In the genomic region with DNA sequence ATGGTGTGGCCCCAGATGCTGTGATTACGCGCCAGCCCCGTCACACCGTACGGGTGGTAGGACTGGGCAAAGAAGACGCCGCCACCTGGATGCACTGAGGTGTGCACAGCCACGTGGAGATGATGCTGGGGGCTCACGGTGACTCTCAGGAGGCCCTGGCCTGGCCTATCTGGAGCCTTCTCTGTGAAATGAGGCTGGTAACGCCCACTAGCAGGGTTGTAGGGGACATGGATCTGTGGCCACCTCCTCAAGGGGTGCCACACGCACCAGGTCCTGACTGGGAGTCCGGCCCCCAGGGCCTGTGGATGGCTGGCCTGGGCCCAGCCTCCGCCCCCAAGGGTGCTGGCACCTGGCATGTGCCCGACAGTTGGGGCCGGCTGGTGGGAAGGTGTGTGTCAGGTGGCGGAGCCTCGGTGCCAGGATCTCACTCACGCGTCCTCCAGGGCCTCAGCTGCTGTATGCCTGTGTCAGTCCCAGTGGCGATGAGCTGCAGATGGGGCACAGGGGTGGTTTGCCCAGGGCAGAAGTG, we compare ENCODE assay signal across 15 cellular contexts. TPM values are rescaled to one million over a fixed set of nuclear protein-coding genes. Genes with fewer than 3 reads are reported as not detected.
DNase-seq lines count a peak whose midpoint lies in the region; ATAC-seq, FAIRE-seq and TF ChIP-seq lines count a peak whose summit lies in the region.
"Had no signal": no experiment of that assay in that cellular context is flagged by ENCODE, and none has a peak within 500 bp of the region (broad histone marks: within the 10 kb centered on the region; RNA-seq: fewer than 3 reads in every experiment).

No MANE protein-coding gene starts in this region.

- H3K27me3 ChIP-seq in left ventricle myocardium inferior (ENCODE audit: low read depth): no peaks in the 10 kb centered on the region
- H3K27me3 ChIP-seq in right atrium auricular region: no peaks in the 10 kb centered on the region
- no peaks in the 10 kb centered on the region for H3K27me3 ChIP-seq in esophagus squamous epithelium
- H3K27me3 ChIP-seq: SJSA1 had no signal

- H3K4me3 ChIP-seq in left ventricle myocardium inferior (no peak overlapping the region), right atrium auricular region (no peak overlapping the region), esophagus squamous epithelium (no peak overlapping the region)
- H3K4me3 ChIP-seq: SJSA1, thoracic aorta had no signal

- DNase-seq in left ventricle myocardium inferior (no peak), right atrium auricular region (ENCODE audit: low spot score) (no peak), NCI-H2171 treated with DMSO at 0.1 percent for 48 hours (lab: John Stamatoyannopoulos, UW) (peak; percentile 77), esophagus squamous epithelium (lab: John Stamatoyannopoulos, UW) (no peak), NK-92 (lab: John Stamatoyannopoulos, UW; ENCODE audit: unreplicated experiment) (no peak), frontal cortex (ENCODE audit: low spot score in 2 of 2) (no peak)
- DNase-seq: activated T-cell treated with anti-CD3 and anti-CD28 coated beads, Interleukin-2, amount 50 U/mL, for 4 hours; HCEC 1CT; NCI-H2081 treated with DMSO at 0.1 percent for 48 hours had no signal

- H3K9me3 ChIP-seq in left ventricle myocardium inferior (replicated peaks) (no peaks in the 10 kb centered on the region), right atrium auricular region (no peaks in the 10 kb centered on the region), esophagus squamous epithelium (no peaks in the 10 kb centered on the region)
- H3K9me3 ChIP-seq: SJSA1, thoracic aorta had no signal

- no peak for TF ChIP-seq CTCF in left ventricle myocardium inferior (IDR thresholded peaks at IDR 0.05; ENCODE audit: borderline replicate concordance)
- no peak for TF ChIP-seq CTCF in right atrium auricular region (IDR thresholded peaks at IDR 0.05)
- no peak for TF ChIP-seq CTCF in esophagus squamous epithelium (IDR thresholded peaks at IDR 0.05)

- H3K27ac ChIP-seq in left ventricle myocardium inferior (replicated peaks) (peak overlapping the region; percentile 9), right atrium auricular region (peak overlapping the region in 1 of 2 donors; percentile 36), esophagus squamous epithelium (peak overlapping the region in 3 of 4 donors; percentile 32 to 49 (median 34))
- H3K27ac ChIP-seq: SJSA1, thoracic aorta had no signal

- ATAC-seq in GM18502 (IDR thresholded peaks at IDR 0.05; ENCODE audit: poor library complexity, unreplicated experiment): no peak
- no peak for ATAC-seq in HG02571 (IDR thresholded peaks at IDR 0.05; ENCODE audit: unreplicated experiment)
- ATAC-seq: activated T-cell treated with anti-CD3 and anti-CD28 coated beads, Interleukin-2, amount 50 U/mL, for 4 hours; WTC11 had no signal

- WGBS in esophagus squamous epithelium, 2 donors: 86 to 88% methylated on average over 8 to 10 of the region's 20 CpGs

- H3K4me1 ChIP-seq in left ventricle myocardium inferior (peaks cover 77% of the 10 kb centered on the region), right atrium auricular region (peaks cover 0 to 73% of the 10 kb centered on the region in 2 donors), esophagus squamous epithelium (peaks cover 0 to 83% (median 49%) of the 10 kb centered on the region in 3 donors)

- no peaks in the 10 kb centered on the region for H3K36me3 ChIP-seq in left ventricle myocardium inferior
- H3K36me3 ChIP-seq in right atrium auricular region: no peaks in the 10 kb centered on the region
- no peaks in the 10 kb centered on the region for H3K36me3 ChIP-seq in esophagus squamous epithelium
- H3K36me3 ChIP-seq: thoracic aorta had no signal

- intact Hi-C loops in left ventricle myocardium inferior (cut with micrococcal nuclease) (no loop called here), esophagus squamous epithelium (cut with DNase I) (no loop called here)

- TF ChIP-seq POLR2A in esophagus squamous epithelium (IDR thresholded peaks at IDR 0.05): no peak

- no peak for FAIRE-seq in frontal cortex (lab: Jason Lieb, UNC)
- FAIRE-seq: G401.6 had no signal

RNA-seq across cellular contexts. Expression of a gene that starts 32.4 kb away (rescaled TPM):
- total RNA-seq in left ventricle myocardium inferior: 8.7 TPM
- 1 to 10 TPM; 9.2 to 9.7 TPM for total RNA-seq in right atrium auricular region
- 10 to 100 TPM in 2 of 4 donors, 1 to 10 TPM in 2; 2.0 to 15.3 (median 7.3) TPM for total RNA-seq in esophagus squamous epithelium
- 11.0 TPM for total RNA-seq in frontal cortex
